In the genomic region with DNA sequence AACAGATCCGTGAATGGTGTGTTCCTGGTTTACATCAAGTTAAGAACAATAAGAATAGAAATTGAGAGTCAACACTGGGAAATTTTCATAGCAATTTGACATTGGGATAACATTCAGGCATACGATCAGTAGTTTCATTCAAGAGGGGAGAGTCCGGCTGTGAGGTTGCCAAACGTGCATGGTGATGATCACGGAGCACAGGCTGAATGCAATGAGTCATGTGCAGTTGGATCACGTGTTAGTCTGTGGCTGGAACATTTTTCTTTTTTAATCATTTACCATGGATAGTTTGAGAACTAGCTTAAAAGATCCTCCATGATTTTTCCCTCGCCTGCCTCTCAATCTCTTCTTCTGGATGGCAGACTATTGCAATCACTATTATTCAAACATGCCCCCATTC, we compare ENCODE assay signal across 16 cellular contexts. TPM values are rescaled to one million over a fixed set of nuclear protein-coding genes. Genes with fewer than 3 reads are reported as not detected.
DNase-seq lines count a peak whose midpoint lies in the region; ATAC-seq and TF ChIP-seq lines count a peak whose summit lies in the region.
"Had no signal": no experiment of that assay in that cellular context is flagged by ENCODE, and none has a peak within 500 bp of the region (broad histone marks: within the 10 kb centered on the region; RNA-seq: fewer than 3 reads in every experiment).

No MANE protein-coding gene starts in this region.

- no peak overlapping the region for H3K4me3 ChIP-seq in ACC112 (ENCODE audit: low read depth, low read length)
- H3K4me3 ChIP-seq in astrocyte of the cerebellum (ENCODE audit: low read depth, low read length), result no peak overlapping the region
- H3K4me3 ChIP-seq in right cardiac atrium (ENCODE audit: low read length), result no peak overlapping the region
- H3K4me3 ChIP-seq: SJCRH30, thoracic aorta had no signal

- WGBS in right cardiac atrium, result 56% methylated on average over 7 of the region's 7 CpGs

- intact Hi-C loops in right cardiac atrium (cut with DNase I), result no loop called here

- no peaks in the 10 kb centered on the region for H3K79me2 ChIP-seq in ACC112 (ENCODE audit: control insufficient read depth, insufficient read depth, low read length, unreplicated experiment)

- ATAC-seq in right cardiac atrium (peak; percentile 50 to 55), GM18870 (IDR thresholded peaks at IDR 0.05; ENCODE audit: unreplicated experiment) (no peak)
- ATAC-seq: activated T-helper 17 cell treated with anti-CD3 and anti-CD28 coated beads, Interleukin-2, amount 50 U/mL, for 72 hours had no signal

- peak overlapping the region; percentile 71 for H2AFZ ChIP-seq in ACC112 (ENCODE audit: low read length, unreplicated experiment)

- H3K4me1 ChIP-seq in ACC112 (ENCODE audit: control insufficient read depth, insufficient read depth, low read length, unreplicated experiment), result peaks cover 14% of the 10 kb centered on the region
- H3K4me1 ChIP-seq in right cardiac atrium (ENCODE audit: control insufficient read depth, insufficient read depth, low read length), result peaks cover 2% of the 10 kb centered on the region
- H3K4me1 ChIP-seq: SJCRH30 had no signal

- H3K27me3 ChIP-seq in ACC112 (ENCODE audit: insufficient read depth, low read length), result peaks cover 19% of the 10 kb centered on the region; the same call in 1 of the 2 replicates
- H3K27me3 ChIP-seq in right cardiac atrium (ENCODE audit: control insufficient read depth, insufficient read depth), result no peaks in the 10 kb centered on the region
- H3K27me3 ChIP-seq: SJCRH30 had no signal

- no peaks in the 10 kb centered on the region for H3K9me3 ChIP-seq in right cardiac atrium (ENCODE audit: control insufficient read depth, low read length)
- H3K9me3 ChIP-seq: SJCRH30, thoracic aorta had no signal

- H3K27ac ChIP-seq in ACC112 (ENCODE audit: low read depth, low read length) (no peak overlapping the region), right cardiac atrium (ENCODE audit: low read length) (no peak overlapping the region)
- H3K27ac ChIP-seq: KMS-11, SJCRH30, thoracic aorta had no signal

- DNase-seq in HK-2 (ENCODE audit: unreplicated experiment) (peak; percentile 52), astrocyte of the cerebellum (ENCODE audit: low read depth) (peak; percentile 41), right cardiac atrium (peak in 2 of 3 donors; percentile 47 to 53), NCI-H748 treated with DMSO at 0.1 percent for 48 hours (lab: John Stamatoyannopoulos, UW) (no peak), ureter (ENCODE audit: low spot score) (no peak)
- no peak for DNase-seq in NK-92 treated with Interleukin-12 subunit alpha and Interleukin-12 subunit beta, amount 100 ng/mL, for 24 hours (lab: John Stamatoyannopoulos, UW)
- DNase-seq: activated CD4-positive, CD25-positive, alpha-beta regulatory T cell treated with anti-CD3 and anti-CD28 coated beads, Interleukin-2, amount 50 U/mL, for 72 hours; cerebellar nuclear complex; SJCRH30 had no signal

- no peak for TF ChIP-seq CTCF in astrocyte of the cerebellum (IDR thresholded peaks at IDR 0.05; ENCODE audit: low read depth, low read length, missing control alignments)

- in situ Hi-C loops in astrocyte of the cerebellum (cut with HindIII; ENCODE audit: low sequenced_read_pairs), result no loop called here

- no peaks in the 10 kb centered on the region for H3K36me3 ChIP-seq in ACC112 (ENCODE audit: insufficient read depth, low read length)
- H3K36me3 ChIP-seq: SJCRH30, thoracic aorta had no signal

RNA-seq across cellular contexts. Expression of a gene that starts 2.5 kb away (rescaled TPM):
- under 1 TPM; 0.24 to 0.46 (median 0.39) TPM for total RNA-seq in right cardiac atrium
- 0.18 TPM for polyA plus RNA-seq in right cardiac atrium
- total RNA-seq in ureter, result 0.42 TPM
- total RNA-seq: lung microvascular endothelial cell, progenitor cell of endocrine pancreas had no signal

Comparison
In these comparisons a context has a peak if more than half of its experiments do, and no peak if none do; other contexts are left out.
1. DNase-seq: peak in HK-2 (single experiment), astrocyte of the cerebellum (single experiment) and right cardiac atrium (2 of 3); none in NCI-H748 treated with DMSO at 0.1 percent for 48 hours (single experiment), NK-92 treated with Interleukin-12 subunit alpha and Interleukin-12 subunit beta, amount 100 ng/mL, for 24 hours (single experiment) and ureter (single experiment).